30 cellular contexts compared by ENCODE assay signal in the genomic region with DNA sequence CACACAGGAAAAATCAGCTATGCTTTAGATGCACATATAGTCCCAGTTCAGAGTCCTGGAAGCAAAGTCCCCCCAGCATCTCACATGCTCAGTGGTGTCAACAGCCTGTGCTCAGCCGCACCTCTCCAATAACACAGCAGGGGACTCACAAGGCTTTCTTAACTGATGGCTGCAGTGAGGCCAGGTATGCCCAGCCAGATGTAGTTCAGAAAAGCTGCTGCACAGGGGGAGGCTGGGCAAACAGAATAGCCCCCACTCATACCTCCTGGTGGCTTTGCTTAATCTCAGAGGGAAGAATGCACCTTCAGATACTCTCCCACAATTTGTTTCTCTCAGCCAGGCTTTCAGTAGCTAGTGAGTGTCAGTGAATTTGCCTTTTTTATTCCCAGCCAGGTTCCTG. TPM values are rescaled to one million over a fixed set of nuclear protein-coding genes. Genes with fewer than 3 reads are reported as not detected.
"Had no signal": no experiment of that assay in that cellular context is flagged by ENCODE, and none has a peak within 500 bp of the region (broad histone marks: within the 10 kb centered on the region; RNA-seq: fewer than 3 reads in every experiment).

No MANE protein-coding gene starts in this region.

- H3K9ac ChIP-seq: parathyroid adenoma had no signal

- DNase-seq: activated CD4-positive, alpha-beta T cell treated with anti-CD3 and anti-CD28 coated beads for 48 hours; activated CD4-positive, alpha-beta T cell treated with anti-CD3 and anti-CD28 coated beads, Interleukin-2, amount 50 U/mL, for 48 hours; activated CD8-positive, alpha-beta memory T cell treated with anti-CD3 and anti-CD28 coated beads, Interleukin-2, amount 50 U/mL, for 48 hours; activated gamma-delta T cell; activated naive CD4-positive, alpha-beta T cell treated with anti-CD3 and anti-CD28 coated beads, Interleukin-2, amount 10 ng/mL, durations not matched to agents 7 days and 5 days; activated naive CD8-positive, alpha-beta T cell treated with anti-CD3 and anti-CD28 coated beads, Interleukin-2, amount 10 ng/mL, durations not matched to agents 7 days and 5 days; activated T-cell treated with anti-CD3 and anti-CD28 coated beads, Interleukin-2, amount 50 U/mL, for 24 hours; cortex of kidney; foreskin melanocyte; heart right ventricle; lower lobe of right lung; mesenchymal stem cell; naive thymus-derived CD8-positive, alpha-beta T cell; occipital lobe; psoas muscle; stimulated activated CD4-positive, alpha-beta T cell treated with anti-CD3 and anti-CD28 coated beads, Interleukin-15, amount 100 ng/mL, for 24 hours; stimulated activated CD4-positive, alpha-beta T cell treated with anti-CD3 and anti-CD28 coated beads, Interleukin-2, amount 100 ng/mL, for 24 hours; stimulated activated naive CD4-positive, alpha-beta T cell; transverse colon had no signal

- H3K4me3 Mint-ChIP-seq: activated naive CD4-positive, alpha-beta T cell treated with anti-CD3 and anti-CD28 coated beads, Interleukin-2, amount 10 ng/mL, durations not matched to agents 7 days and 5 days; activated naive CD8-positive, alpha-beta T cell treated with anti-CD3 and anti-CD28 coated beads, Interleukin-2, amount 10 ng/mL, durations not matched to agents 7 days and 5 days; activated T-cell treated with anti-CD3 and anti-CD28 coated beads, Interleukin-2, amount 50 U/mL, for 24 hours; brain; naive thymus-derived CD8-positive, alpha-beta T cell; neural crest cell had no signal

- H3K27ac ChIP-seq: ascending aorta, cardiac muscle cell, esophagus muscularis mucosa, lower lobe of right lung, parathyroid adenoma, psoas muscle, transverse colon, VCaP had no signal

- H3K4me1 Mint-ChIP-seq: activated naive CD4-positive, alpha-beta T cell treated with anti-CD3 and anti-CD28 coated beads, Interleukin-2, amount 10 ng/mL, durations not matched to agents 7 days and 5 days had no signal

- H2AFZ ChIP-seq: parathyroid adenoma had no signal

- FAIRE-seq: keratinocyte, TTC549, urothelium cell line had no signal

- H3K36me3 Mint-ChIP-seq: activated naive CD4-positive, alpha-beta T cell treated with anti-CD3 and anti-CD28 coated beads, Interleukin-2, amount 10 ng/mL, durations not matched to agents 7 days and 5 days; naive thymus-derived CD8-positive, alpha-beta T cell had no signal

- ATAC-seq: activated CD4-positive, CD25-positive, alpha-beta regulatory T cell treated with anti-CD3 and anti-CD28 coated beads, Interleukin-2, amount 50 U/mL, for 24 hours; heart right ventricle; lower lobe of right lung; naive thymus-derived CD8-positive, alpha-beta T cell; psoas muscle had no signal

- H3K4me1 ChIP-seq: ascending aorta, lower lobe of right lung, parathyroid adenoma, psoas muscle had no signal

- H3K27me3 ChIP-seq: ascending aorta, cardiac muscle cell, esophagus muscularis mucosa, heart right ventricle, transverse colon had no signal

- H3K27ac Mint-ChIP-seq: activated naive CD4-positive, alpha-beta T cell treated with anti-CD3 and anti-CD28 coated beads, Interleukin-2, amount 10 ng/mL, durations not matched to agents 7 days and 5 days; activated naive CD8-positive, alpha-beta T cell treated with anti-CD3 and anti-CD28 coated beads, Interleukin-2, amount 10 ng/mL, durations not matched to agents 7 days and 5 days; activated T-cell treated with anti-CD3 and anti-CD28 coated beads, Interleukin-2, amount 50 U/mL, for 24 hours; brain; naive thymus-derived CD8-positive, alpha-beta T cell had no signal

- H3K9me3 ChIP-seq: ascending aorta, esophagus muscularis mucosa, heart right ventricle, lower lobe of right lung, psoas muscle, transverse colon had no signal

- H3K9me3 Mint-ChIP-seq: activated naive CD4-positive, alpha-beta T cell treated with anti-CD3 and anti-CD28 coated beads, Interleukin-2, amount 10 ng/mL, durations not matched to agents 7 days and 5 days; activated naive CD8-positive, alpha-beta T cell treated with anti-CD3 and anti-CD28 coated beads, Interleukin-2, amount 10 ng/mL, durations not matched to agents 7 days and 5 days; activated T-cell treated with anti-CD3 and anti-CD28 coated beads, Interleukin-2, amount 50 U/mL, for 24 hours; naive thymus-derived CD8-positive, alpha-beta T cell; neural crest cell had no signal

- H3K79me2 ChIP-seq: parathyroid adenoma had no signal

RNA-seq across cellular contexts. Expression of gene FAM124A, which starts 33.4 kb away (rescaled TPM):
- total RNA-seq: naive thymus-derived CD8-positive, alpha-beta T cell had no signal
